Comparison of ENCODE assay signal across 25 cellular contexts in genomic region chr1:205065666-205066065, GRCh38. TPM values are rescaled to one million over a fixed set of nuclear protein-coding genes. Genes with fewer than 3 reads are reported as not detected.
"Had no signal": no experiment of that assay in that cellular context is flagged by ENCODE, and none has a peak within 500 bp of the region (broad histone marks: within the 10 kb centered on the region; RNA-seq: fewer than 3 reads in every experiment).

No MANE protein-coding gene starts in this region.

- H3K4me1 ChIP-seq: colonic mucosa, pancreas, uterus had no signal

- H3K27me3 ChIP-seq: colonic mucosa, esophagus muscularis mucosa, gastroesophageal sphincter, pancreas, uterus had no signal

- H3K36me3 Mint-ChIP-seq: immature natural killer cell; naive thymus-derived CD4-positive, alpha-beta T cell; stimulated activated naive B cell treated with anti-CD40 and anti-IgM and Interleukin-4, amounts not matched to agents 10 μg/mL and 1 μg/mL and 100 μg/mL, for 72 hours had no signal

- H3K4me3 ChIP-seq: colonic mucosa, esophagus muscularis mucosa, gastroesophageal sphincter, left ventricle myocardium inferior, lung, pancreas, uterus had no signal

- H3K27ac ChIP-seq: colonic mucosa, epithelial cell of prostate, esophagus muscularis mucosa, gastroesophageal sphincter, left ventricle myocardium inferior, pancreas, uterus had no signal

- H3K27me3 Mint-ChIP-seq: naive thymus-derived CD4-positive, alpha-beta T cell; progenitor cell of endocrine pancreas; stimulated activated naive B cell treated with anti-CD40 and anti-IgM and Interleukin-4, amounts not matched to agents 10 μg/mL and 1 μg/mL and 100 μg/mL, for 72 hours; stimulated activated naive CD8-positive, alpha-beta T cell treated with anti-CD3 and anti-CD28 coated beads, Interleukin-15, amount 100 ng/mL, for 72 hours had no signal

- H3K9me3 Mint-ChIP-seq: immature natural killer cell; naive thymus-derived CD4-positive, alpha-beta T cell; neural crest cell; stimulated activated naive B cell treated with anti-CD40 and anti-IgM and Interleukin-4, amounts not matched to agents 10 μg/mL and 1 μg/mL and 100 μg/mL, for 72 hours; stimulated activated naive CD8-positive, alpha-beta T cell treated with anti-CD3 and anti-CD28 coated beads, Interleukin-15, amount 100 ng/mL, for 72 hours had no signal

- DNase-seq: cerebellar nuclear complex; colonic mucosa; effector memory CD4-positive, alpha-beta T cell; glutamatergic neuron; immature natural killer cell; left ventricle myocardium inferior; naive thymus-derived CD4-positive, alpha-beta T cell; nucleus accumbens; right cardiac atrium; stimulated activated CD4-positive, alpha-beta T cell treated with anti-CD3 and anti-CD28 coated beads, Interleukin-2, amount 100 ng/mL, for 24 hours; stimulated activated CD4-positive, alpha-beta T cell treated with anti-CD3 and anti-CD28 coated beads, Interleukin-4, amount 100 ng/mL, for 4 hours; stimulated activated naive B cell treated with anti-CD40 and anti-IgM and Interleukin-4, amounts not matched to agents 10 μg/mL and 1 μg/mL and 100 μg/mL, for 72 hours; stimulated activated naive CD8-positive, alpha-beta T cell treated with anti-CD3 and anti-CD28 coated beads, Interleukin-15, amount 100 ng/mL, for 72 hours; trophoblast cell; uterus had no signal

- H3K4me1 Mint-ChIP-seq: stimulated activated naive CD8-positive, alpha-beta T cell treated with anti-CD3 and anti-CD28 coated beads, Interleukin-15, amount 100 ng/mL, for 72 hours had no signal

- H3K36me3 ChIP-seq: colonic mucosa, esophagus muscularis mucosa, left ventricle myocardium inferior, pancreas, uterus had no signal

- H3K4me3 Mint-ChIP-seq: immature natural killer cell; naive thymus-derived CD4-positive, alpha-beta T cell; neural crest cell; stimulated activated naive B cell treated with anti-CD40 and anti-IgM and Interleukin-4, amounts not matched to agents 10 μg/mL and 1 μg/mL and 100 μg/mL, for 72 hours; stimulated activated naive CD8-positive, alpha-beta T cell treated with anti-CD3 and anti-CD28 coated beads, Interleukin-15, amount 100 ng/mL, for 72 hours had no signal

- ATAC-seq: gastroesophageal sphincter; naive thymus-derived CD4-positive, alpha-beta T cell; pancreas; right cardiac atrium; stimulated activated naive CD8-positive, alpha-beta T cell treated with anti-CD3 and anti-CD28 coated beads, Interleukin-15, amount 100 ng/mL, for 72 hours had no signal

- H3K9me3 ChIP-seq: colonic mucosa, esophagus muscularis mucosa, gastroesophageal sphincter, left ventricle myocardium inferior, pancreas, uterus had no signal

- H3K27ac Mint-ChIP-seq: immature natural killer cell; naive thymus-derived CD4-positive, alpha-beta T cell; progenitor cell of endocrine pancreas; stimulated activated naive B cell treated with anti-CD40 and anti-IgM and Interleukin-4, amounts not matched to agents 10 μg/mL and 1 μg/mL and 100 μg/mL, for 72 hours had no signal

RNA-seq across cellular contexts. Expression of gene CNTN2, which starts 22.7 kb away (rescaled TPM):
- total RNA-seq: dermis microvascular lymphatic vessel endothelial cell; fibroblast of villous mesenchyme; naive thymus-derived CD4-positive, alpha-beta T cell; progenitor cell of endocrine pancreas had no signal
- polyA plus RNA-seq: immature natural killer cell; keratinocyte; naive thymus-derived CD4-positive, alpha-beta T cell had no signal
